ENCODE assay signal across 33 cellular contexts in genomic region chr2:102059151-102059550, GRCh38.
A peak's percentile ranks its signal among the peaks of the same experiment; 100 is the strongest.
DNase-seq lines count a peak whose midpoint lies in the region; ATAC-seq, FAIRE-seq and TF ChIP-seq lines count a peak whose summit lies in the region.
"Had no signal": no experiment of that assay in that cellular context is flagged by ENCODE, and none has a peak within 500 bp of the region (broad histone marks: within the 10 kb centered on the region; RNA-seq: fewer than 3 reads in every experiment).

No MANE protein-coding gene starts in this region.

- H4K20me1 ChIP-seq in GM12878 (ENCODE audit: control insufficient read depth, insufficient read depth), result no peaks in the 10 kb centered on the region
- H4K20me1 ChIP-seq in HepG2 (ENCODE audit: insufficient read depth, low read length), result no peaks in the 10 kb centered on the region
- H4K20me1 ChIP-seq: BLaER1 treated with 17β-estradiol and CSF1 and Interleukin-3, amounts not matched to agents 10 nM and 100 nM had no signal

- TF ChIP-seq POLR2A in GM12878 (IDR thresholded peaks at IDR 0.05; ENCODE audit: low read depth, low read length) (no peak), HepG2 (IDR thresholded peaks at IDR 0.05; ENCODE audit: insufficient read depth in 1 of 2, low read depth in 2 of 2, low read length in 2 of 2) (no peak), stomach (IDR thresholded peaks at IDR 0.05) (no peak)

- no peaks in the 10 kb centered on the region for H3K4me1 Mint-ChIP-seq in CD4-positive, alpha-beta T cell (ENCODE audit: low read depth)
- H3K4me1 Mint-ChIP-seq: IgD-negative memory B cell had no signal

- no peaks in the 10 kb centered on the region; the same call in 1 of the 2 replicates for H3K4me1 ChIP-seq in GM12878 (ENCODE audit: control insufficient read depth, insufficient read depth, low read length)
- H3K4me1 ChIP-seq in HepG2 (ENCODE audit: insufficient read depth, low read length), result peaks cover 92% of the 10 kb centered on the region
- H3K4me1 ChIP-seq in stomach, result peaks cover 36 to 55% (median 49%) of the 10 kb centered on the region in 4 donors

- intact Hi-C loops in GM12878 (cut with micrococcal nuclease; ENCODE audit: unreplicated experiment) (no loop called here), HepG2 (cut with micrococcal nuclease; ENCODE audit: unreplicated experiment) (loop anchor here (2.0 kb wide), 1 partner anchor 98 kb away; no protein-coding TSS in a partner anchor), stomach (cut with DNase I; ENCODE audit: low total_unique reads) (no loop called here)
- intact Hi-C loops in CD4-positive, alpha-beta T cell (cut with DNase I, micrococcal nuclease), result no loop called here

- TF ChIP-seq CTCF in GM12878 (IDR thresholded peaks at IDR 0.05 in 2 of 3, conservative IDR thresholded peaks at IDR 0.05 in 1 of 3; ENCODE audit: control insufficient read depth in 2 of 3, extremely low read depth in 1 of 3, insufficient read depth in 1 of 3, low read depth in 3 of 3, low read length in 3 of 3) (no peak), HepG2 (CRISPR knock-in tag; IDR thresholded peaks at IDR 0.05) (no peak), stomach (IDR thresholded peaks at IDR 0.05) (no peak)
- no peak for TF ChIP-seq CTCF in CD4-positive, alpha-beta T cell (IDR thresholded peaks at IDR 0.05)

- TF ChIP-seq EP300 in GM12878 (IDR thresholded peaks at IDR 0.05; ENCODE audit: borderline replicate concordance in 1 of 2, control insufficient read depth in 1 of 2, low read depth in 2 of 2, low read length in 2 of 2) (no peak), HepG2 (IDR thresholded peaks at IDR 0.05; ENCODE audit: low read depth in 2 of 2, low read length in 2 of 2) (peak in 1 of 2 experiments; percentile 14; a peak in 2 of 4 replicates), HepG2 (CRISPR knock-in tag; IDR thresholded peaks at IDR 0.05; ENCODE audit: borderline replicate concordance) (no peak), stomach (IDR thresholded peaks at IDR 0.05) (no peak)

- TF ChIP-seq RAD21 in GM12878 (IDR thresholded peaks at IDR 0.05; ENCODE audit: insufficient read depth, low read depth, low read length) (no peak), HepG2 (CRISPR knock-in tag; IDR thresholded peaks at IDR 0.05) (no peak)

- in situ Hi-C loops in GM12878 (cut with MboI) (no loop called here), HepG2 (cut with HindIII; ENCODE audit: extremely low pct_ligation_motif_present, low pct_unique_long_range_greater_than_20kb) (no loop called here)

- POLR2A ChIA-PET in GM12878 (lab: Charles Lee) (interaction anchor here (1.0 to 2.1 kb wide), 3 partner anchors 17 to 47 kb away, joined by 3 to 11 read pairs (median 3); no protein-coding TSS in a partner anchor), HepG2 (lab: Yijun Ruan, JAX) (interaction anchor here (0.9 to 3.3 kb wide), 5 partner anchors 9 to 96 kb away, joined by 3 to 35 read pairs (median 6); no protein-coding TSS in a partner anchor)
- POLR2A ChIA-PET in CD4-positive, alpha-beta T cell (lab: Charles Lee), result no interaction called here

- DNase-seq in GM03348 (ENCODE audit: low spot score) (peak; percentile 41), GM12878 (ENCODE audit: low read depth, low spot score) (no peak), HepG2 (ENCODE audit: low spot score) (no peak), stomach (no peak), substantia nigra (lab: John Stamatoyannopoulos, UW) (no peak), NK-92 (lab: John Stamatoyannopoulos, UW; ENCODE audit: unreplicated experiment) (no peak), NCI-H1105 (lab: John Stamatoyannopoulos, UW) (no peak)
- DNase-seq in CD4-positive, alpha-beta T cell, result no peak
- DNase-seq: activated CD4-positive, alpha-beta T cell treated with anti-CD3 and anti-CD28 coated beads for 48 hours; activated naive CD4-positive, alpha-beta T cell treated with Interleukin-2 at 50 U/mL for 16 hours; activated T-cell treated with anti-CD3 and anti-CD28 coated beads, Interleukin-2, amount 50 U/mL, for 4 hours; amniotic stem cell; Caco-2; DND-41; effector CD4-positive, alpha-beta T cell; foreskin melanocyte; mesendoderm; NCI-H1105 treated with DMSO at 0.1 percent for 48 hours; NCI-H2029; NCI-H2227 treated with DMSO at 0.1 percent for 48 hours; NCI-H69; Peyer's patch; SIG-M5; sigmoid colon; stimulated activated naive CD4-positive, alpha-beta T cell; T-helper 9 cell had no signal

- no peak overlapping the region for H2AFZ ChIP-seq in GM12878 (ENCODE audit: control insufficient read depth, low read depth, low read length)
- H2AFZ ChIP-seq in HepG2 (ENCODE audit: low read length), result no peak overlapping the region

- 0% methylated on average over 1 of the region's 1 CpG for WGBS in GM12878 (ENCODE audit: insufficient coverage, insufficient replicate concordance, low lambda C conversion rate, missing lambda C conversion rate)
- 38% methylated on average over 1 of the region's 1 CpG for WGBS in HepG2 (ENCODE audit: low lambda C conversion rate)
- 67 to 88% (median 78%) methylated on average over 1 of the region's 1 CpG for WGBS in stomach, 5 donors

- H3K4me3 ChIP-seq in GM12878, result no peak overlapping the region
- no peak overlapping the region for H3K4me3 ChIP-seq in HepG2 (replicated peaks in 1 of 3; ENCODE audit: insufficient read depth in 1 of 3, low read depth in 2 of 3, low read length in 3 of 3)
- no peak overlapping the region for H3K4me3 ChIP-seq in stomach
- H3K4me3 ChIP-seq: BLaER1 treated with 17β-estradiol and CSF1 and Interleukin-3, amounts not matched to agents 10 nM and 100 nM; Peyer's patch; sigmoid colon; tibial nerve had no signal

- no peaks in the 10 kb centered on the region for H3K36me3 Mint-ChIP-seq in CD4-positive, alpha-beta T cell (ENCODE audit: low read depth)
- H3K36me3 Mint-ChIP-seq: IgD-negative memory B cell had no signal

- no peak overlapping the region for H3K27ac ChIP-seq in GM12878 (ENCODE audit: control insufficient read depth, insufficient read depth)
- peak overlapping the region; percentile 89 for H3K27ac ChIP-seq in HepG2 (ENCODE audit: extremely low read length, insufficient read depth, low read length)
- peak overlapping the region in 4 of 5 donors; percentile 1 to 96 (median 82) for H3K27ac ChIP-seq in stomach
- no peak overlapping the region for H3K27ac ChIP-seq in substantia nigra (ENCODE audit: low read depth, low read length, poor library complexity, severe bottlenecking)
- no peak overlapping the region for H3K27ac ChIP-seq in CD4-positive, alpha-beta T cell (ENCODE audit: low read depth, low read length)
- H3K27ac ChIP-seq: BLaER1 treated with 17β-estradiol and CSF1 and Interleukin-3, amounts not matched to agents 10 nM and 100 nM; epithelial cell of prostate; neutrophil; VCaP had no signal

- no TSS peak for BruUV-seq in GM12878 (replicated peaks; lab: Mats Ljungman, UMichigan)
- no TSS peak for BruUV-seq in HepG2 (replicated peaks; lab: Mats Ljungman, UMichigan)

- no peak overlapping the region for H3K4me3 Mint-ChIP-seq in CD4-positive, alpha-beta T cell
- H3K4me3 Mint-ChIP-seq: activated T-cell treated with anti-CD3 and anti-CD28 coated beads, Interleukin-2, amount 50 U/mL, for 4 hours; IgD-negative memory B cell had no signal

- no peak overlapping the region for H3K9ac ChIP-seq in GM12878 (ENCODE audit: control insufficient read depth, insufficient read depth, low read length)
- no peak overlapping the region for H3K9ac ChIP-seq in HepG2 (ENCODE audit: insufficient read depth, low read depth, low read length)
- H3K9ac ChIP-seq: BLaER1 treated with 17β-estradiol and CSF1 and Interleukin-3, amounts not matched to agents 10 nM and 100 nM had no signal

- H3K4me2 ChIP-seq in GM12878 (ENCODE audit: control insufficient read depth, insufficient read depth) (no peak overlapping the region), HepG2 (ENCODE audit: low read depth, low read length) (no peak overlapping the region)
- H3K4me2 ChIP-seq: BLaER1 treated with 17β-estradiol and CSF1 and Interleukin-3, amounts not matched to agents 10 nM and 100 nM had no signal

- H3K27me3 ChIP-seq in GM12878 (replicated peaks in 1 of 2; ENCODE audit: control insufficient read depth in 2 of 2, insufficient read depth in 2 of 2, low read length in 1 of 2) (no peaks in the 10 kb centered on the region; a peak in 1 of 4 replicates), HepG2 (ENCODE audit: control insufficient read depth in 1 of 2, insufficient read depth in 2 of 2, low read length in 2 of 2) (no peaks in the 10 kb centered on the region), stomach (no peaks in the 10 kb centered on the region)
- H3K27me3 ChIP-seq in CD4-positive, alpha-beta T cell (ENCODE audit: control insufficient read depth, insufficient read depth, low read length), result no peaks in the 10 kb centered on the region
- H3K27me3 ChIP-seq: BLaER1 treated with 17β-estradiol and CSF1 and Interleukin-3, amounts not matched to agents 10 nM and 100 nM; neutrophil; Peyer's patch; sigmoid colon; tibial nerve had no signal

- H3K9me3 ChIP-seq in GM12878 (replicated peaks; ENCODE audit: control insufficient read depth, insufficient read depth, low read length), result no peaks in the 10 kb centered on the region; the same call in 2 of the 3 replicates
- no peaks in the 10 kb centered on the region for H3K9me3 ChIP-seq in HepG2 (ENCODE audit: low read length)
- no peaks in the 10 kb centered on the region for H3K9me3 ChIP-seq in stomach
- H3K9me3 ChIP-seq in CD4-positive, alpha-beta T cell (ENCODE audit: control insufficient read depth, low read length), result no peaks in the 10 kb centered on the region
- H3K9me3 ChIP-seq: BLaER1 treated with 17β-estradiol and CSF1 and Interleukin-3, amounts not matched to agents 10 nM and 100 nM; Caco-2; neutrophil; Peyer's patch; sigmoid colon; tibial nerve had no signal

- H3K79me2 ChIP-seq in GM12878 (ENCODE audit: control insufficient read depth, insufficient read depth, low read length) (no peaks in the 10 kb centered on the region), HepG2 (ENCODE audit: insufficient read depth, low read length) (no peaks in the 10 kb centered on the region)

- no peak for FAIRE-seq in GM12878 (lab: Jason Lieb, UNC)
- no peak for FAIRE-seq in HepG2 (lab: Jason Lieb, UNC)

- H3K9me3 Mint-ChIP-seq in CD4-positive, alpha-beta T cell, result no peaks in the 10 kb centered on the region
- H3K9me3 Mint-ChIP-seq: activated T-cell treated with anti-CD3 and anti-CD28 coated beads, Interleukin-2, amount 50 U/mL, for 4 hours; IgD-negative memory B cell had no signal

- SMC1A ChIA-PET in GM12878 (lab: Charles Lee; ENCODE audit: uncharacterized antibody, unreplicated experiment), result interaction anchor here (1.1 to 7.1 kb wide), 14 partner anchors 15 to 181 kb away, joined by 3 to 97 read pairs (median 18); no protein-coding TSS in a partner anchor

- RAD21 ChIA-PET in GM12878 (lab: Charles Lee; ENCODE audit: unreplicated experiment), result interaction anchor here (1.0 to 4.9 kb wide), 8 partner anchors 15 to 182 kb away, joined by 3 to 77 read pairs (median 8); no protein-coding TSS in a partner anchor

- CTCF ChIA-PET in GM12878 (lab: Yijun Ruan, JAX), result no interaction called here
- CTCF ChIA-PET in HepG2 (lab: Yijun Ruan, JAX; ENCODE audit: low intra/inter-chr PET ratio, low total read pairs), result no interaction called here
- CTCF ChIA-PET in CD4-positive, alpha-beta T cell (lab: Charles Lee), result no interaction called here

- no peak overlapping the region for H3K27ac Mint-ChIP-seq in CD4-positive, alpha-beta T cell
- H3K27ac Mint-ChIP-seq: IgD-negative memory B cell, progenitor cell of endocrine pancreas had no signal

- H3K36me3 ChIP-seq in GM12878 (ENCODE audit: control insufficient read depth in 2 of 2, insufficient read depth in 2 of 2, low read length in 1 of 2) (no peaks in the 10 kb centered on the region), HepG2 (replicated peaks in 1 of 2; ENCODE audit: control insufficient read depth in 1 of 2, insufficient read depth in 2 of 2, low read length in 2 of 2) (no peaks in the 10 kb centered on the region), stomach (no peaks in the 10 kb centered on the region)
- H3K36me3 ChIP-seq: BLaER1 treated with 17β-estradiol and CSF1 and Interleukin-3, amounts not matched to agents 10 nM and 100 nM; Peyer's patch; sigmoid colon; tibial nerve had no signal

- ATAC-seq in GM12878 (no peak), HepG2 (no peak)
- ATAC-seq in CD4-positive, alpha-beta T cell (ENCODE audit: poor library complexity), result no peak
- ATAC-seq: activated T-cell treated with anti-CD3 and anti-CD28 coated beads, Interleukin-2, amount 50 U/mL, for 4 hours had no signal

- no peaks in the 10 kb centered on the region for H3K27me3 Mint-ChIP-seq in CD4-positive, alpha-beta T cell

Comparison
In these comparisons a context has a peak if more than half of its experiments do, and no peak if none do; other contexts are left out.
1. H3K27ac ChIP-seq: peak in HepG2 (single experiment) and stomach (4 of 5); none in GM12878 (single experiment), substantia nigra (single experiment) and CD4-positive, alpha-beta T cell (single experiment).